Comparison of ENCODE assay signal across 21 cellular contexts in genomic region chr17:40604327-40605080, GRCh38. TPM values are rescaled to one million over a fixed set of nuclear protein-coding genes. Genes with fewer than 3 reads are reported as not detected.
DNase-seq lines count a peak whose midpoint lies in the region; ATAC-seq lines count a peak whose summit lies in the region.
"Had no signal": no experiment of that assay in that cellular context is flagged by ENCODE, and none has a peak within 500 bp of the region (broad histone marks: within the 10 kb centered on the region; RNA-seq: fewer than 3 reads in every experiment).

No MANE protein-coding gene starts in this region.

- no peaks in the 10 kb centered on the region for H3K27me3 Mint-ChIP-seq in activated naive CD4-positive, alpha-beta T cell treated with anti-CD3 and anti-CD28 coated beads, Interleukin-2, amount 50 U/mL, for 24 hours
- no peaks in the 10 kb centered on the region for H3K27me3 Mint-ChIP-seq in activated CD4-positive, alpha-beta memory T cell treated with anti-CD3 and anti-CD28 coated beads for 36 hours
- no peaks in the 10 kb centered on the region for H3K27me3 Mint-ChIP-seq in effector memory CD8-positive, alpha-beta T cell
- no peaks in the 10 kb centered on the region for H3K27me3 Mint-ChIP-seq in stimulated activated naive CD8-positive, alpha-beta T cell treated with anti-CD3 and anti-CD28 coated beads, Interleukin-15, amount 100 ng/mL, for 72 hours
- H3K27me3 Mint-ChIP-seq: type B pancreatic cell had no signal

- CTCF ChIA-PET in activated CD4-positive, alpha-beta memory T cell treated with anti-CD3 and anti-CD28 coated beads for 36 hours (lab: Charles Lee) = interaction anchor here (1.0 to 4.8 kb wide), 4 partner anchors 11 to 53 kb away, joined by 4 to 90 read pairs (median 26); no protein-coding TSS in a partner anchor

- H3K36me3 Mint-ChIP-seq in activated naive CD4-positive, alpha-beta T cell treated with anti-CD3 and anti-CD28 coated beads, Interleukin-2, amount 50 U/mL, for 24 hours = no peaks in the 10 kb centered on the region
- peaks cover 2% of the 10 kb centered on the region for H3K36me3 Mint-ChIP-seq in activated CD4-positive, alpha-beta memory T cell treated with anti-CD3 and anti-CD28 coated beads for 36 hours
- peaks cover 22% of the 10 kb centered on the region for H3K36me3 Mint-ChIP-seq in effector memory CD8-positive, alpha-beta T cell (ENCODE audit: insufficient read depth)
- H3K36me3 Mint-ChIP-seq: type B pancreatic cell had no signal

- ATAC-seq in effector memory CD8-positive, alpha-beta T cell (replicated peaks) = no peak
- no peak for ATAC-seq in stimulated activated naive CD8-positive, alpha-beta T cell treated with anti-CD3 and anti-CD28 coated beads, Interleukin-15, amount 100 ng/mL, for 72 hours
- no peak for ATAC-seq in HG02840 (IDR thresholded peaks at IDR 0.05; ENCODE audit: low FRiP score, unreplicated experiment)
- ATAC-seq: heart right ventricle had no signal

- H3K4me3 Mint-ChIP-seq in activated naive CD4-positive, alpha-beta T cell treated with anti-CD3 and anti-CD28 coated beads, Interleukin-2, amount 50 U/mL, for 24 hours = peak overlapping the region; percentile 66
- peak overlapping the region; percentile 10 for H3K4me3 Mint-ChIP-seq in activated CD4-positive, alpha-beta memory T cell treated with anti-CD3 and anti-CD28 coated beads for 36 hours
- H3K4me3 Mint-ChIP-seq in effector memory CD8-positive, alpha-beta T cell = peak overlapping the region; percentile 57 to 60
- H3K4me3 Mint-ChIP-seq in stimulated activated naive CD8-positive, alpha-beta T cell treated with anti-CD3 and anti-CD28 coated beads, Interleukin-15, amount 100 ng/mL, for 72 hours = peak overlapping the region; percentile 77 to 82
- H3K4me3 Mint-ChIP-seq: dendritic cell treated with granulocyte-macrophage colony-stimulating factor and Interleukin-4, amounts not matched to agents 40 ng/mL and 50 ng/mL, for 4 days; type B pancreatic cell had no signal

- H3K9me3 Mint-ChIP-seq in activated naive CD4-positive, alpha-beta T cell treated with anti-CD3 and anti-CD28 coated beads, Interleukin-2, amount 50 U/mL, for 24 hours = no peaks in the 10 kb centered on the region
- no peaks in the 10 kb centered on the region for H3K9me3 Mint-ChIP-seq in activated CD4-positive, alpha-beta memory T cell treated with anti-CD3 and anti-CD28 coated beads for 36 hours
- no peaks in the 10 kb centered on the region for H3K9me3 Mint-ChIP-seq in effector memory CD8-positive, alpha-beta T cell
- H3K9me3 Mint-ChIP-seq in stimulated activated naive CD8-positive, alpha-beta T cell treated with anti-CD3 and anti-CD28 coated beads, Interleukin-15, amount 100 ng/mL, for 72 hours = no peaks in the 10 kb centered on the region
- H3K9me3 Mint-ChIP-seq: dendritic cell treated with granulocyte-macrophage colony-stimulating factor and Interleukin-4, amounts not matched to agents 40 ng/mL and 50 ng/mL, for 4 days; type B pancreatic cell had no signal

- intact Hi-C loops in activated CD4-positive, alpha-beta memory T cell treated with anti-CD3 and anti-CD28 coated beads for 36 hours (cut with micrococcal nuclease) = loop anchor here (5.0 kb wide), 1 partner anchor 287 kb away; no protein-coding TSS in a partner anchor

- peak overlapping the region; percentile 83 for H3K27ac Mint-ChIP-seq in activated naive CD4-positive, alpha-beta T cell treated with anti-CD3 and anti-CD28 coated beads, Interleukin-2, amount 50 U/mL, for 24 hours
- H3K27ac Mint-ChIP-seq in activated CD4-positive, alpha-beta memory T cell treated with anti-CD3 and anti-CD28 coated beads for 36 hours = peak overlapping the region; percentile 87
- H3K27ac Mint-ChIP-seq in effector memory CD8-positive, alpha-beta T cell = peak overlapping the region; percentile 90 to 96
- peak overlapping the region; percentile 76 to 95 for H3K27ac Mint-ChIP-seq in stimulated activated naive CD8-positive, alpha-beta T cell treated with anti-CD3 and anti-CD28 coated beads, Interleukin-15, amount 100 ng/mL, for 72 hours
- H3K27ac Mint-ChIP-seq: dendritic cell treated with granulocyte-macrophage colony-stimulating factor and Interleukin-4, amounts not matched to agents 40 ng/mL and 50 ng/mL, for 4 days; type B pancreatic cell had no signal

- no peak for DNase-seq in activated naive CD4-positive, alpha-beta T cell treated with Interleukin-2 at 50 U/mL for 16 hours
- DNase-seq in activated CD4-positive, alpha-beta memory T cell treated with anti-CD3 and anti-CD28 coated beads for 36 hours = no peak
- no peak for DNase-seq in effector memory CD8-positive, alpha-beta T cell
- DNase-seq in stimulated activated naive CD8-positive, alpha-beta T cell treated with anti-CD3 and anti-CD28 coated beads, Interleukin-15, amount 100 ng/mL, for 72 hours = no peak
- no peak for DNase-seq in SHP77 (lab: John Stamatoyannopoulos, UW)
- DNase-seq in NCI-H1105 treated with DMSO at 0.1 percent for 48 hours (lab: John Stamatoyannopoulos, UW) = no peak
- DNase-seq: amygdala, Calu3, heart right ventricle, KG1, NCI-H187 treated with DMSO at 0.1 percent for 48 hours, NCI-H226, NCI-H82, PC-9, T1000 had no signal

- POLR2A ChIA-PET in activated CD4-positive, alpha-beta memory T cell treated with anti-CD3 and anti-CD28 coated beads for 36 hours (lab: Charles Lee) = interaction anchor here (0.8 to 5.0 kb wide), 7 partner anchors 10 to 64 kb away, joined by 3 to 166 read pairs (median 5); partner anchors contain the start of genes CCR7 and SMARCE1

- peaks cover 98% of the 10 kb centered on the region for H3K4me1 Mint-ChIP-seq in activated naive CD4-positive, alpha-beta T cell treated with anti-CD3 and anti-CD28 coated beads, Interleukin-2, amount 50 U/mL, for 24 hours
- H3K4me1 Mint-ChIP-seq in activated CD4-positive, alpha-beta memory T cell treated with anti-CD3 and anti-CD28 coated beads for 36 hours (ENCODE audit: low read depth) = peaks cover 99% of the 10 kb centered on the region
- H3K4me1 Mint-ChIP-seq in effector memory CD8-positive, alpha-beta T cell (ENCODE audit: low read depth in 2 of 2) = peaks cover 57 to 65% of the 10 kb centered on the region in 2 donors
- peaks cover 100% of the 10 kb centered on the region for H3K4me1 Mint-ChIP-seq in stimulated activated naive CD8-positive, alpha-beta T cell treated with anti-CD3 and anti-CD28 coated beads, Interleukin-15, amount 100 ng/mL, for 72 hours

RNA-seq across cellular contexts. Expression of gene CCR7, which starts 39.2 kb away (rescaled TPM):
- 100 to 1,000 TPM; 137 to 145 TPM for total RNA-seq in activated CD4-positive, alpha-beta memory T cell treated with anti-CD3 and anti-CD28 coated beads for 36 hours
- total RNA-seq: Calu3, cardiac muscle cell, H4, PC-9 had no signal

RNA-seq across cellular contexts. Expression of gene SMARCE1, which starts 43.1 kb away (rescaled TPM):
- total RNA-seq in activated CD4-positive, alpha-beta memory T cell treated with anti-CD3 and anti-CD28 coated beads for 36 hours = 100 to 1,000 TPM; 103 to 104 TPM

Comparison
In these comparisons a context has a peak if more than half of its experiments do, and no peak if none do; other contexts are left out.
1. H3K4me3 Mint-ChIP-seq: peak in every context shown above with its lines; median percentile 80 in stimulated activated naive CD8-positive, alpha-beta T cell treated with anti-CD3 and anti-CD28 coated beads, Interleukin-15, amount 100 ng/mL, for 72 hours; 66 in activated naive CD4-positive, alpha-beta T cell treated with anti-CD3 and anti-CD28 coated beads, Interleukin-2, amount 50 U/mL, for 24 hours; 58 in effector memory CD8-positive, alpha-beta T cell; 10 in activated CD4-positive, alpha-beta memory T cell treated with anti-CD3 and anti-CD28 coated beads for 36 hours.